In the genomic region with DNA sequence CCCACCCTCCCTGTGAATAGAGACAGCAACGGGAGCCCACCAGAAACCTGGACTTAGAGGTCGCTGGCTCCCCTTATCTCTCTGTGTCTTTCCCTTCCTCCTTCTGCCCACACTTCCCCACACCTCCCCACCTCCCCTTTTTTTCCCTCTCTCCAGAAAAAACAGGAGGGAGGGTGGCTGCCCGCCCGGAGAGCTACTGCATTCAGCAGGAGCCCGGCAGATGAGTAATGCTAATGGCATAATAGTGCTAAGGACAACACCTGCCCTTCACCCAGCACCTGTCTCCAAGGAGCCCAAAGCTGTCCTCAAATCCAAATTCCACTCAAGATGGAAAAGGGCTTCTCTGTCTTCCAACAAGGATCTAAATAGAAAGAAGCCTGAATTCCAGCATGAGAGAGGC, we compare ENCODE assay signal across 15 cellular contexts. TPM values are rescaled to one million over a fixed set of nuclear protein-coding genes. Genes with fewer than 3 reads are reported as not detected.
DNase-seq lines count a peak whose midpoint lies in the region; ATAC-seq and TF ChIP-seq lines count a peak whose summit lies in the region.
"Had no signal": no experiment of that assay in that cellular context is flagged by ENCODE, and none has a peak within 500 bp of the region (broad histone marks: within the 10 kb centered on the region; RNA-seq: fewer than 3 reads in every experiment).

No MANE protein-coding gene starts in this region.

- peaks cover 24 to 69% (median 48%) of the 10 kb centered on the region in 3 donors for H3K4me1 ChIP-seq in gastroesophageal sphincter
- H3K4me1 ChIP-seq in ovary (ENCODE audit: insufficient read depth): peaks cover 44% of the 10 kb centered on the region

- no peak for TF ChIP-seq EP300 in gastroesophageal sphincter (IDR thresholded peaks at IDR 0.05)
- no peak for TF ChIP-seq EP300 in ovary (IDR thresholded peaks at IDR 0.05)

- H3K9me3 ChIP-seq in gastroesophageal sphincter (no peaks in the 10 kb centered on the region), ovary (no peaks in the 10 kb centered on the region)

- H3K27me3 ChIP-seq in gastroesophageal sphincter (no peaks in the 10 kb centered on the region), ovary (no peaks in the 10 kb centered on the region)

- H3K36me3 Mint-ChIP-seq in glutamatergic neuron (ENCODE audit: unreplicated experiment): no peaks in the 10 kb centered on the region
- H3K36me3 Mint-ChIP-seq: activated CD4-positive, alpha-beta memory T cell treated with anti-CD3 and anti-CD28 coated beads for 36 hours; IgD-negative memory B cell had no signal

- H3K27me3 Mint-ChIP-seq in glutamatergic neuron (ENCODE audit: unreplicated experiment): peaks cover 8% of the 10 kb centered on the region

- peaks cover 7% of the 10 kb centered on the region for H3K4me1 Mint-ChIP-seq in glutamatergic neuron (ENCODE audit: low read depth, unreplicated experiment)

- no peak overlapping the region for H3K4me3 Mint-ChIP-seq in glutamatergic neuron (ENCODE audit: unreplicated experiment)
- H3K4me3 Mint-ChIP-seq: activated CD4-positive, alpha-beta memory T cell treated with anti-CD3 and anti-CD28 coated beads for 36 hours; IgD-negative memory B cell had no signal

- intact Hi-C loops in ovary (cut with DNase I): no loop called here

- TF ChIP-seq CTCF in AG10803 (conservative IDR thresholded peaks at IDR 0.05; ENCODE audit: low read length) (no peak), gastroesophageal sphincter (IDR thresholded peaks at IDR 0.05) (no peak), ovary (IDR thresholded peaks at IDR 0.05) (no peak), glutamatergic neuron (IDR thresholded peaks at IDR 0.05; ENCODE audit: partially characterized antibody, unreplicated experiment) (no peak)

- ATAC-seq in gastroesophageal sphincter: peak; percentile 32
- no peak for ATAC-seq in HG03159 (IDR thresholded peaks at IDR 0.05; ENCODE audit: unreplicated experiment)

- peaks cover 2% of the 10 kb centered on the region for H3K9me3 Mint-ChIP-seq in glutamatergic neuron (ENCODE audit: unreplicated experiment)
- H3K9me3 Mint-ChIP-seq: activated CD4-positive, alpha-beta memory T cell treated with anti-CD3 and anti-CD28 coated beads for 36 hours; IgD-negative memory B cell had no signal

- TF ChIP-seq POLR2A in gastroesophageal sphincter (IDR thresholded peaks at IDR 0.05) (no peak), ovary (IDR thresholded peaks at IDR 0.05) (no peak)

- H3K27ac Mint-ChIP-seq in glutamatergic neuron (ENCODE audit: unreplicated experiment): no peak overlapping the region
- H3K27ac Mint-ChIP-seq: activated CD4-positive, alpha-beta memory T cell treated with anti-CD3 and anti-CD28 coated beads for 36 hours; IgD-negative memory B cell had no signal

- WGBS in gastroesophageal sphincter (ENCODE audit: low coverage in 1 of 2), 2 donors: 20 to 40% methylated on average over 1 to 2 of the region's 5 CpGs
- 11 to 24% (median 23%) methylated on average over 5 of the region's 5 CpGs for WGBS in ovary, 3 donors

- no peaks in the 10 kb centered on the region for H3K36me3 ChIP-seq in gastroesophageal sphincter
- no peaks in the 10 kb centered on the region for H3K36me3 ChIP-seq in ovary

- H3K4me3 ChIP-seq in AG10803 (ENCODE audit: low read length) (no peak overlapping the region; the same call in 1 of the 2 replicates), gastroesophageal sphincter (no peak overlapping the region), ovary (no peak overlapping the region)

- DNase-seq in AG10803 (ENCODE audit: low read depth) (peak; percentile 40), NCI-H69 (lab: John Stamatoyannopoulos, UW) (peak; percentile 94), ovary (peak; percentile 65 to 76 (median 69)), glutamatergic neuron (no peak), NCI-H1105 treated with DMSO at 0.1 percent for 48 hours (lab: John Stamatoyannopoulos, UW) (no peak), pons (ENCODE audit: low spot score) (no peak)
- DNase-seq: activated CD4-positive, alpha-beta memory T cell treated with anti-CD3 and anti-CD28 coated beads for 36 hours; activated effector memory CD4-positive, alpha-beta T cell treated with anti-CD3 and anti-CD28 coated beads, Interleukin-2, amount 50 U/mL, for 16 hours; NCI-H1694 treated with DMSO at 0.1 percent for 48 hours had no signal

- H3K27ac ChIP-seq in gastroesophageal sphincter: peak overlapping the region; percentile 91 to 96 (median 92)
- peak overlapping the region; percentile 88 for H3K27ac ChIP-seq in ovary

RNA-seq across cellular contexts. Expression of gene PRELP, which starts 11.4 kb away (rescaled TPM):
- 100 to 1,000 TPM in 1 of 4 donors, 10 to 100 TPM in 3; 63.9 to 149 (median 66.1) TPM for total RNA-seq in gastroesophageal sphincter
- total RNA-seq in ovary: 100 to 1,000 TPM in 3 of 7 donors, 10 to 100 TPM in 4; 40.9 to 185 (median 74.8) TPM
- polyA plus RNA-seq in ovary: 100 to 1,000 TPM in 1 of 2 donors, 10 to 100 TPM in 1; 97.8 to 163 TPM
- total RNA-seq in glutamatergic neuron (ENCODE audit: unreplicated experiment): not detected
- total RNA-seq: activated CD4-positive, alpha-beta memory T cell treated with anti-CD3 and anti-CD28 coated beads for 36 hours; T-helper 1 cell treated with Interleukin-12 subunit alpha and Interleukin-12 subunit beta and Interleukin-4 antibody, amounts not matched to agents 30 ng/mL and 1 ng/mL, for 36 hours had no signal
- polyA plus RNA-seq: IgD-negative memory B cell, neural cell had no signal

RNA-seq across cellular contexts. Expression of gene OPTC, which starts 29.7 kb away (rescaled TPM):
- total RNA-seq in gastroesophageal sphincter (not detected), ovary (not detected), glutamatergic neuron (ENCODE audit: unreplicated experiment) (not detected)
- under 1 TPM in 1 of 2 donors, not detected in 1; 0.08 TPM for polyA plus RNA-seq in ovary
- total RNA-seq: activated CD4-positive, alpha-beta memory T cell treated with anti-CD3 and anti-CD28 coated beads for 36 hours; cerebellum; T-helper 1 cell treated with Interleukin-12 subunit alpha and Interleukin-12 subunit beta and Interleukin-4 antibody, amounts not matched to agents 30 ng/mL and 1 ng/mL, for 36 hours had no signal
- polyA plus RNA-seq: IgD-negative memory B cell, neural cell had no signal

Comparison
In these comparisons a context has a peak if more than half of its experiments do, and no peak if none do; other contexts are left out.
1. DNase-seq: peak in AG10803 (single experiment), NCI-H69 (single experiment) and ovary (5 of 5); none in glutamatergic neuron (single experiment), NCI-H1105 treated with DMSO at 0.1 percent for 48 hours (single experiment) and pons (single experiment).
2. RNA of gene PRELP, which starts 11.4 kb away (total RNA-seq): 40.9 to 185 TPM in ovary and 63.9 to 149 TPM in gastroesophageal sphincter; not detected in glutamatergic neuron (single experiment); every median in the first group is over 10 times any median in the second.